Comparison of ENCODE assay signal across 27 cellular contexts in the genomic region with DNA sequence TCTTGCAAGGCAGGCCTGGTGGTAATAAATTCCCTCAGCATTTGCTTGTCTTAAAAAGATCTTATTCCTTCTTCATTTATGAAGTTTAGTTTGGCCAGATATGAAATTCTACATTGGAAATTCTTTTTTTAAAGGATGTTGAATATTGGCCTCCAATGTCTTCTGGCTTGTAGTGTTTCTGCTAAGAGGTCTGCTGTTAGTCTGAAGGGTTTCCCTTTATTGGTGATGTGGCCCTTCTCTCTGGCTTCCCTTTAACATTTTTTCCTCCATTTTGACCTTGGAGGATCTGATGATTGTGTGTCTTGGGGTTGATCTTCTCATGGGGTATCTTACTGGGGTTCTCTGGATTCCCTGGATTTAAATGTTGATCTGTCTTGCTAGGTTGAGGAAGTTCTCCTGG. TPM values are rescaled to one million over a fixed set of nuclear protein-coding genes. Genes with fewer than 3 reads are reported as not detected.
"Had no signal": no experiment of that assay in that cellular context is flagged by ENCODE, and none has a peak within 500 bp of the region (broad histone marks: within the 10 kb centered on the region; RNA-seq: fewer than 3 reads in every experiment).

No MANE protein-coding gene starts in this region.

- ATAC-seq: effector memory CD8-positive, alpha-beta T cell; esophagus mucosa; foreskin keratinocyte; gastrocnemius medialis; gastroesophageal sphincter; heart left ventricle; heart right ventricle had no signal

- H3K27me3 Mint-ChIP-seq: dendritic cell treated with granulocyte-macrophage colony-stimulating factor and Interleukin-4, amounts not matched to agents 40 ng/mL and 50 ng/mL, for 4 days; effector memory CD8-positive, alpha-beta T cell had no signal

- H3K27ac Mint-ChIP-seq: dendritic cell treated with granulocyte-macrophage colony-stimulating factor and Interleukin-4, amounts not matched to agents 40 ng/mL and 50 ng/mL, for 4 days; effector memory CD8-positive, alpha-beta T cell; endodermal cell had no signal

- H3K27ac ChIP-seq: colonic mucosa, coronary artery, dorsolateral prefrontal cortex, epithelial cell of prostate, esophagus muscularis mucosa, esophagus squamous epithelium, foreskin keratinocyte, gastrocnemius medialis, gastroesophageal sphincter, heart left ventricle, heart right ventricle, hepatocyte had no signal

- H3K36me3 ChIP-seq: colonic mucosa, esophagus muscularis mucosa, esophagus squamous epithelium, gastrocnemius medialis, gastroesophageal sphincter, heart left ventricle, heart right ventricle had no signal

- H3K4me3 Mint-ChIP-seq: dendritic cell treated with granulocyte-macrophage colony-stimulating factor and Interleukin-4, amounts not matched to agents 40 ng/mL and 50 ng/mL, for 4 days; effector memory CD8-positive, alpha-beta T cell; endodermal cell had no signal

- DNase-seq: colonic mucosa; cortex of kidney; dermis blood vessel endothelial cell; dorsolateral prefrontal cortex; effector CD4-positive, alpha-beta T cell; effector CD8-positive, alpha-beta T cell; effector memory CD4-positive, alpha-beta T cell; effector memory CD8-positive, alpha-beta T cell; endodermal cell; erythroblast; esophagus squamous epithelium; foreskin fibroblast; foreskin keratinocyte; foreskin melanocyte; gastrocnemius medialis; glutamatergic neuron; head of caudate nucleus; heart left ventricle; heart right ventricle had no signal

- H3K4me3 ChIP-seq: colonic mucosa, coronary artery, dorsolateral prefrontal cortex, esophagus muscularis mucosa, esophagus squamous epithelium, gastrocnemius medialis, gastroesophageal sphincter, heart left ventricle, heart right ventricle, hepatocyte had no signal

- H3K4me1 ChIP-seq: colonic mucosa, esophagus muscularis mucosa, esophagus squamous epithelium, foreskin keratinocyte, gastroesophageal sphincter had no signal

- H3K9me3 ChIP-seq: colonic mucosa, gastrocnemius medialis had no signal

RNA-seq across cellular contexts. Expression of gene PRR16, which starts 33.5 kb away (rescaled TPM):
- total RNA-seq: dermis blood vessel endothelial cell, dermis microvascular lymphatic vessel endothelial cell had no signal
